ENCODE assay signal across 9 cellular contexts in the genomic region with DNA sequence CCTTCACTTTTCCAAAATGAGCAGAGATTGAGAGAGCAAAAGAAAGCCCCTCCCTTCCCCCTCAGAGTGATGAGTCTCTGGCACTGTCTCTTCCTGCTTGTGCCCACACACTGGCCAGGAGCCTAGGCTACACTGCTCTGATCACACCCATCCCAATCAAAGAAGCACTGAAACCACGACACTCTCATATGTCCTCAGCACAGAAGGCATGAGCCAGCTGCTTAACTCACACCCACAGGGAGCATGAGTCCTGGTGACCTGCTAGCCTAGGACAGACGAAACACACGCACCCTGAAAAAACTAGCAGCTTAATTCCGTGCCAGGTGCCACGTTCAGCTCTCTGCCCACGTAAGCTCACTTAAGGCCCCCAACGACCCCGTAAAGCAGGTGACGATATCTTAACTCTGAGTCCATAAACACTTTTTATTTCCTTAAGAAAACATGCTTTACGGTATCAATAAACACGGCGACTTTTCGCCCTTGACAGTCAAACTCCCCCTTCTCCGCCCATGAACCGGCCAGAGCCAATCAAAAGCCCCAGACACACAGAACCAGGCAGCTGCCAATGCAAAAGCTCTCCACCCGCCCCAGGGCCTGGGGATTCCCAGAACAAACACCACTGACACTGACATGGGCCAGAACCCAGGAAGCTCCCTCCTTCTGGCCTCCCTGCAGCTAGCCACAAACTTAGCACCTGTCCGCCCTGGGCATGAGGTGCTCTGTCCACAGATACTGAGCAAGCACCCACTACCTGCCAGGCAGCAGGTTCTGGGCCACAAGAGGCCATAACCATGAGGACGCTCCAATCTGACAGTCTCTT.
DNase-seq lines count a peak whose midpoint lies in the region; ATAC-seq and TF ChIP-seq lines count a peak whose summit lies in the region.
"Had no signal": no experiment of that assay in that cellular context is flagged by ENCODE, and none has a peak within 500 bp of the region (broad histone marks: within the 10 kb centered on the region; RNA-seq: fewer than 3 reads in every experiment).

No MANE protein-coding gene starts in this region.

- TF ChIP-seq CTCF in Peyer's patch (IDR thresholded peaks at IDR 0.05), result no peak
- TF ChIP-seq CTCF in foreskin fibroblast (IDR thresholded peaks at IDR 0.05; ENCODE audit: low read depth, low read length), result no peak
- TF ChIP-seq CTCF in osteocyte (IDR thresholded peaks at IDR 0.05), result no peak

- peak overlapping the region in 2 of 4 donors; percentile 52 to 72 for H3K27ac ChIP-seq in Peyer's patch

- peak; percentile 43 for DNase-seq in EH (ENCODE audit: low read depth)
- DNase-seq in Peyer's patch, result peak in 2 of 3 donors; percentile 72 to 77
- DNase-seq in foreskin fibroblast, result peak; percentile 59 to 73
- no peak for DNase-seq in osteocyte (ENCODE audit: extremely low spot score, unreplicated experiment)
- no peak for DNase-seq in activated gamma-delta T cell (lab: John Stamatoyannopoulos, UW)
- DNase-seq: NCI-H2171 had no signal

- no peaks in the 10 kb centered on the region for H3K27me3 Mint-ChIP-seq in osteocyte (ENCODE audit: unreplicated experiment)

- peak overlapping the region in 1 of 4 donors; percentile 19 for H3K4me3 ChIP-seq in Peyer's patch
- H3K4me3 ChIP-seq in foreskin fibroblast (ENCODE audit: low read depth in 1 of 2, low read length in 2 of 2), result no peak overlapping the region

- peaks cover 0 to 74% (median 0%) of the 10 kb centered on the region in 3 donors for H3K36me3 ChIP-seq in Peyer's patch

- no peaks in the 10 kb centered on the region for H3K9me3 ChIP-seq in Peyer's patch

- H3K9me3 Mint-ChIP-seq in osteocyte (ENCODE audit: unreplicated experiment), result no peaks in the 10 kb centered on the region

- TF ChIP-seq POLR2A in Peyer's patch (IDR thresholded peaks at IDR 0.05), result no peak

- peaks cover 0 to 31% (median 0%) of the 10 kb centered on the region in 4 donors for H3K4me1 ChIP-seq in Peyer's patch

- H3K27ac Mint-ChIP-seq in osteocyte (ENCODE audit: unreplicated experiment), result peak overlapping the region; percentile 59

- peaks cover 68% of the 10 kb centered on the region for H3K36me3 Mint-ChIP-seq in osteocyte (ENCODE audit: unreplicated experiment)

- ATAC-seq in GM18868 (IDR thresholded peaks at IDR 0.05; ENCODE audit: unreplicated experiment) (no peak), HG02970 (IDR thresholded peaks at IDR 0.05; ENCODE audit: low FRiP score, unreplicated experiment) (no peak), GM18858 (IDR thresholded peaks at IDR 0.05; ENCODE audit: unreplicated experiment) (no peak)

- no peak overlapping the region for H3K4me3 Mint-ChIP-seq in osteocyte (ENCODE audit: unreplicated experiment)

- H3K27me3 ChIP-seq in Peyer's patch, result no peaks in the 10 kb centered on the region

- peaks cover 8% of the 10 kb centered on the region for H3K4me1 Mint-ChIP-seq in osteocyte (ENCODE audit: unreplicated experiment)

Comparison
In these comparisons a context has a peak if more than half of its experiments do, and no peak if none do; other contexts are left out.
1. DNase-seq: peak in EH (single experiment), Peyer's patch (2 of 3) and foreskin fibroblast (2 of 2); none in osteocyte (single experiment) and activated gamma-delta T cell (single experiment).